ENCODE assay signal across 8 cellular contexts in the genomic region with DNA sequence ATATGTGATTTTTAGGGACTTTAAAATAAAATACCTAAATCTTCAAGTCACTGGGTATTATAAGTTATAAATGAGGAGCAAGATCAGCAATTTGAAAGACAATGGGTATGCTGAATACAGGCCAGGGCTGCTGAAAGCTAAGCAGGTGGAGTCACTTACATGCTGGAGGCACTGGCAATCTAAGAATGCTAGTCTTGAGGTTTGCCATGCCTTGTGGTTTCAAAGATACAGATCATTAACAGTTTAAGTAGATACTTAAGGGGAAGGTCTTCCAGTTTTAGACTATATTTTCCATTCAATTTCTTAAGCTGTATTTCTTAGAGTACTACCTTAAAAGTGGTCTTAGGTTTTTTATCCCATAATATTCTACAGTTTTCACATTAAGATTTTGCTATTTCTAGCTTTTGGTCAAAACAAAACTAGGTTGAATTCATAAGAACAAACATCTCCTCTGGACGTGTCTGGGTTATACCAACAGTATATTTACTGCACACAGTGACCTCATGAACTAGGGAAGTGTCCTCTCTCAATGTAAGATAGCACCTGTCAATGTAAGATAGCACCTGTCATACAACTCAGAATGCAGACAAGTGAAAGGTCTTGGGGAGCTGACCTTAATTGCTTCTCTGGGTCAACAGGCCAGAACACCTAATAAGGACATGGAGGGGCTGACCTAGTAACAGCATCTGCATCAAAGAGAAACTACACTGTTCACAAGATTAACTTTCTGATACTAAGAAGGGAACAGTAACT. TPM values are rescaled to one million over a fixed set of nuclear protein-coding genes. Genes with fewer than 3 reads are reported as not detected.
DNase-seq lines count a peak whose midpoint lies in the region; ATAC-seq and TF ChIP-seq lines count a peak whose summit lies in the region.

No MANE protein-coding gene starts in this region.

- peak overlapping the region; percentile 99 for H3K4me3 ChIP-seq in ACC112 (ENCODE audit: low read depth, low read length)
- peak overlapping the region; percentile 89 for H3K4me3 ChIP-seq in fibroblast of pulmonary artery (replicated peaks; ENCODE audit: low read depth, low read length)
- peak overlapping the region; percentile 88 for H3K4me3 ChIP-seq in thymus (ENCODE audit: low read length)

- H3K27ac ChIP-seq in ACC112 (ENCODE audit: low read depth, low read length) (no peak overlapping the region), thymus (ENCODE audit: low read depth) (peak overlapping the region; percentile 25)

- peak overlapping the region; percentile 80 for H2AFZ ChIP-seq in ACC112 (ENCODE audit: low read length, unreplicated experiment)

- 8% methylated on average over 1 of the region's 1 CpG for WGBS in thymus

- H3K27me3 ChIP-seq in ACC112 (ENCODE audit: insufficient read depth, low read length) (no peaks in the 10 kb centered on the region), thymus (ENCODE audit: control insufficient read depth, insufficient read depth) (no peaks in the 10 kb centered on the region)

- ATAC-seq in GM18873 (IDR thresholded peaks at IDR 0.05; ENCODE audit: low FRiP score, unreplicated experiment): peak; percentile 83
- ATAC-seq in HG03045 (IDR thresholded peaks at IDR 0.05; ENCODE audit: unreplicated experiment): peak; percentile 70

- peaks cover 36% of the 10 kb centered on the region for H3K79me2 ChIP-seq in ACC112 (ENCODE audit: control insufficient read depth, insufficient read depth, low read length, unreplicated experiment)

- peak; percentile 33 for DNase-seq in RKO (ENCODE audit: low spot score)
- no peak for DNase-seq in fibroblast of pulmonary artery (ENCODE audit: low read depth)
- DNase-seq in stimulated activated CD4-positive, alpha-beta T cell treated with anti-CD3 and anti-CD28 coated beads, Interleukin-12 subunit alpha, Interleukin-12 subunit beta, amount 100 ng/mL, for 4 hours: no peak
- no peak for DNase-seq in activated CD8-positive, alpha-beta memory T cell treated with anti-CD3 and anti-CD28 coated beads, Interleukin-2, amount 50 U/mL, for 48 hours

- H3K9me3 ChIP-seq in thymus (ENCODE audit: control insufficient read depth): no peaks in the 10 kb centered on the region

- H3K4me1 ChIP-seq in ACC112 (ENCODE audit: control insufficient read depth, insufficient read depth, low read length, unreplicated experiment) (peaks cover 13% of the 10 kb centered on the region), thymus (ENCODE audit: control insufficient read depth, insufficient read depth, low read length) (peaks cover 4% of the 10 kb centered on the region)

- H3K36me3 ChIP-seq in ACC112 (ENCODE audit: insufficient read depth, low read length): peaks cover 24% of the 10 kb centered on the region
- H3K36me3 ChIP-seq in thymus (ENCODE audit: control insufficient read depth, insufficient read depth): peaks cover 8% of the 10 kb centered on the region

- no peak for TF ChIP-seq CTCF in fibroblast of pulmonary artery (IDR thresholded peaks at IDR 0.05; ENCODE audit: low read length, missing control alignments)

RNA-seq across cellular contexts. Expression of a gene that starts 2.0 kb away (rescaled TPM):
- 62.5 TPM for polyA plus RNA-seq in thymus
